Comparison of ENCODE assay signal across 8 cellular contexts in the genomic region with DNA sequence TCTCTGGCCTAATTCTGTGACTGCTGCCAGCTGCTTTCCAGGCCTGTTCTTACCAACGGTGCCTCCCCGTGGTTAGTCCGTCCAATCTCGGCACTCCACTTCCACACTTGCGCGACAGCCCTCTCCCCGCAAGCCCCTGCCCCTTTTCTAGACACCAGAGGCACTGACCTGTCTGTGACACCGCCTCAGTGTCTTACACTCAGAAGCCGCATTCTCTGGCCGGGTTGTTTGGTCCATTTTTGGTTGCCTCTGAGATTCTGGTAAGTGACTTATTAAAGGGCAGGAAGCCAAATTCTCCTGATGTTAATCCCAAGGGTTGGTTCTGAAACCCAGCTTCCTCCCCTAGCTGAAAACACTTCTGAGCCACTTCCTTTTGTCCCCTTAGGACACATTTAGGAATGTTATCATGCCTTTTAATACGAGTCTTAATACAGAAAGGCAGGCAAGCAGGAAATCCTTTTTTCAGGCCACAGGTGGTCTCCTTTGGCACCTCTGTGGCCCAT. TPM values are rescaled to one million over a fixed set of nuclear protein-coding genes. Genes with fewer than 3 reads are reported as not detected.
A peak's percentile ranks its signal among the peaks of the same experiment; 100 is the strongest.
DNase-seq lines count a peak whose midpoint lies in the region; ATAC-seq and TF ChIP-seq lines count a peak whose summit lies in the region.

No MANE protein-coding gene starts in this region.

- DNase-seq in DMS53 (lab: John Stamatoyannopoulos, UW): peak; percentile 50
- no peak for DNase-seq in DMS53 treated with DMSO at 0.1 percent for 48 hours (lab: John Stamatoyannopoulos, UW; ENCODE audit: unreplicated experiment)
- peak; percentile 77 for DNase-seq in SK-N-DZ (ENCODE audit: low spot score)
- DNase-seq in cardiac fibroblast (ENCODE audit: low read depth in 2 of 2): peak; percentile 84 to 88
- peak; percentile 56 to 66 for DNase-seq in left colon
- DNase-seq in stimulated activated CD4-positive, alpha-beta T cell treated with anti-CD3 and anti-CD28 coated beads, Interleukin-1b, Interleukin-23, amount 100 ng/mL, for 48 hours: peak; percentile 24
- no peak for DNase-seq in NCI-H526 treated with DMSO at 0.1 percent for 48 hours (lab: John Stamatoyannopoulos, UW)

- H3K4me3 ChIP-seq in cardiac fibroblast (replicated peaks in 1 of 2; ENCODE audit: low read depth in 2 of 2, low read length in 2 of 2): peak overlapping the region; percentile 19 to 55

- intact Hi-C loops in left colon (cut with DNase I, micrococcal nuclease): no loop called here

- no peak for TF ChIP-seq CTCF in cardiac fibroblast (IDR thresholded peaks at IDR 0.05; ENCODE audit: low read depth, low read length)

- ATAC-seq in left colon (no peak), HG03342 (IDR thresholded peaks at IDR 0.05; ENCODE audit: unreplicated experiment) (no peak)

RNA-seq across cellular contexts. Expression of a gene that starts 1.2 kb away (rescaled TPM):
- 12.6 and 17.3 TPM in 2 replicates for polyA plus RNA-seq in SK-N-DZ (2014; cell fraction: cytosol; rRNA removed)
- polyA plus RNA-seq in SK-N-DZ (2014; cell fraction: nucleus; rRNA removed): 41.2 and 48.6 TPM in 2 replicates
- 10 to 100 TPM; 29.4 to 32.7 TPM for total RNA-seq in left colon

Comparison
In these comparisons a context has a peak if more than half of its experiments do, and no peak if none do; other contexts are left out.
1. DNase-seq: peak in DMS53 (single experiment), SK-N-DZ (single experiment), cardiac fibroblast (2 of 2), left colon (2 of 2) and stimulated activated CD4-positive, alpha-beta T cell treated with anti-CD3 and anti-CD28 coated beads, Interleukin-1b, Interleukin-23, amount 100 ng/mL, for 48 hours (single experiment); none in DMS53 treated with DMSO at 0.1 percent for 48 hours (single experiment) and NCI-H526 treated with DMSO at 0.1 percent for 48 hours (single experiment).